ENCODE assay signal across 8 cellular contexts in genomic region chr4:83112239-83112638, GRCh38. TPM values are rescaled to one million over a fixed set of nuclear protein-coding genes. Genes with fewer than 3 reads are reported as not detected.
A peak's percentile ranks its signal among the peaks of the same experiment; 100 is the strongest.
DNase-seq lines count a peak whose midpoint lies in the region; ATAC-seq and TF ChIP-seq lines count a peak whose summit lies in the region.

No MANE protein-coding gene starts in this region.

- peaks cover 16 to 51% of the 10 kb centered on the region in 2 donors for H3K36me3 Mint-ChIP-seq in activated naive CD4-positive, alpha-beta T cell treated with anti-CD3 and anti-CD28 coated beads, Interleukin-2, amount 50 U/mL, for 72 hours
- H3K36me3 Mint-ChIP-seq in endothelial cell (ENCODE audit: low read depth, unreplicated experiment), result no peaks in the 10 kb centered on the region

- TF ChIP-seq CTCF in endothelial cell (IDR thresholded peaks at IDR 0.05; ENCODE audit: unreplicated experiment), result no peak

- H3K27me3 Mint-ChIP-seq in endothelial cell (ENCODE audit: unreplicated experiment), result no peaks in the 10 kb centered on the region

- peak; percentile 65 for DNase-seq in CD1c-positive myeloid dendritic cell (ENCODE audit: extremely low spot score)
- DNase-seq in activated naive CD4-positive, alpha-beta T cell treated with anti-CD3 and anti-CD28 coated beads, Interleukin-2, amount 50 U/mL, for 72 hours (ENCODE audit: low spot score in 2 of 2), result peak in 1 of 2 donors; percentile 9
- DNase-seq in endothelial cell (ENCODE audit: low spot score), result no peak
- no peak for DNase-seq in COLO668 (lab: John Stamatoyannopoulos, UW; ENCODE audit: unreplicated experiment)
- no peak for DNase-seq in DMS53 treated with DMSO at 0.1 percent for 48 hours (lab: John Stamatoyannopoulos, UW; ENCODE audit: unreplicated experiment)
- no peak for DNase-seq in stimulated activated naive CD4-positive, alpha-beta T cell treated with Interleukin-2 at 50 U/mL for 16 hours (lab: John Stamatoyannopoulos, UW)

- H3K4me1 Mint-ChIP-seq in endothelial cell (ENCODE audit: unreplicated experiment), result peaks cover 3% of the 10 kb centered on the region

- ATAC-seq in GM19043 (IDR thresholded peaks at IDR 0.05; ENCODE audit: low read depth, unreplicated experiment) (peak; percentile 34), HG03558 (IDR thresholded peaks at IDR 0.05; ENCODE audit: extremely low read depth, unreplicated experiment) (peak; percentile 24)
- no peak for ATAC-seq in activated naive CD4-positive, alpha-beta T cell treated with anti-CD3 and anti-CD28 coated beads, Interleukin-2, amount 50 U/mL, for 72 hours

- no peaks in the 10 kb centered on the region for H3K9me3 Mint-ChIP-seq in activated naive CD4-positive, alpha-beta T cell treated with anti-CD3 and anti-CD28 coated beads, Interleukin-2, amount 50 U/mL, for 72 hours
- H3K9me3 Mint-ChIP-seq in endothelial cell (ENCODE audit: unreplicated experiment), result no peaks in the 10 kb centered on the region

- peak overlapping the region; percentile 91 to 93 for H3K27ac Mint-ChIP-seq in activated naive CD4-positive, alpha-beta T cell treated with anti-CD3 and anti-CD28 coated beads, Interleukin-2, amount 50 U/mL, for 72 hours
- H3K27ac Mint-ChIP-seq in endothelial cell (ENCODE audit: unreplicated experiment), result no peak overlapping the region

- H3K4me3 Mint-ChIP-seq in endothelial cell (ENCODE audit: unreplicated experiment), result no peak overlapping the region

RNA-seq across cellular contexts. Expression of gene PLAC8, which starts 2.3 kb away (rescaled TPM):
- total RNA-seq in activated naive CD4-positive, alpha-beta T cell treated with anti-CD3 and anti-CD28 coated beads, Interleukin-2, amount 50 U/mL, for 72 hours, result 100 to 1,000 TPM in 1 of 2 donors, 10 to 100 TPM in 1; 23.3 to 169 TPM
- total RNA-seq in endothelial cell (ENCODE audit: unreplicated experiment), result not detected

Comparison
In these comparisons a context has a peak if more than half of its experiments do, and no peak if none do; other contexts are left out.
1. ATAC-seq: peak in GM19043 (single experiment) and HG03558 (single experiment); none in activated naive CD4-positive, alpha-beta T cell treated with anti-CD3 and anti-CD28 coated beads, Interleukin-2, amount 50 U/mL, for 72 hours (0 of 2).
2. RNA of gene PLAC8, which starts 2.3 kb away (total RNA-seq): 23.3 to 169 TPM in activated naive CD4-positive, alpha-beta T cell treated with anti-CD3 and anti-CD28 coated beads, Interleukin-2, amount 50 U/mL, for 72 hours; not detected in endothelial cell (single experiment); every median in the first group is over 10 times any median in the second.